ENCODE assay signal across 19 cellular contexts in genomic region chr16:31187808-31188189, GRCh38. TPM values are rescaled to one million over a fixed set of nuclear protein-coding genes. Genes with fewer than 3 reads are reported as not detected.
DNase-seq lines count a peak whose midpoint lies in the region; ATAC-seq, FAIRE-seq and TF ChIP-seq lines count a peak whose summit lies in the region.
"Had no signal": no experiment of that assay in that cellular context is flagged by ENCODE, and none has a peak within 500 bp of the region (broad histone marks: within the 10 kb centered on the region; RNA-seq: fewer than 3 reads in every experiment).

No MANE protein-coding gene starts in this region.

- in situ Hi-C loops in GM12878 (cut with MboI), result no loop called here

- no peak overlapping the region for H3K9ac ChIP-seq in GM12878 (ENCODE audit: control insufficient read depth, insufficient read depth, low read length)

- H3K36me3 ChIP-seq in GM12878 (ENCODE audit: control insufficient read depth in 2 of 2, insufficient read depth in 2 of 2, low read length in 1 of 2), result peaks cover 42 to 75% of the 10 kb centered on the region in 2 experiments
- H3K36me3 ChIP-seq: uterus had no signal

- TF ChIP-seq RAD21 in GM12878 (IDR thresholded peaks at IDR 0.05; ENCODE audit: insufficient read depth, low read depth, low read length), result no peak

- TF ChIP-seq POLR2A in GM12878 (IDR thresholded peaks at IDR 0.05; ENCODE audit: low read depth, low read length), result peak; percentile 22; the same call in 1 of the 2 replicates

- peaks cover 59% of the 10 kb centered on the region for H3K79me2 ChIP-seq in GM12878 (ENCODE audit: control insufficient read depth, insufficient read depth, low read length)

- H3K4me3 ChIP-seq in GM12878, result no peak overlapping the region
- H3K4me3 ChIP-seq: adrenal gland, stomach, uterus had no signal

- no peaks in the 10 kb centered on the region for H3K27me3 ChIP-seq in GM12878 (replicated peaks in 1 of 2; ENCODE audit: control insufficient read depth in 2 of 2, insufficient read depth in 2 of 2, low read length in 1 of 2)
- H3K27me3 ChIP-seq: adrenal gland, stomach, uterus had no signal

- TF ChIP-seq CTCF in GM12878 (IDR thresholded peaks at IDR 0.05 in 2 of 3, conservative IDR thresholded peaks at IDR 0.05 in 1 of 3; ENCODE audit: control insufficient read depth in 2 of 3, extremely low read depth in 1 of 3, insufficient read depth in 1 of 3, low read depth in 3 of 3, low read length in 3 of 3), result no peak

- peaks cover 4% of the 10 kb centered on the region for H3K4me1 ChIP-seq in GM12878 (ENCODE audit: control insufficient read depth, insufficient read depth, low read length)

- no peak overlapping the region for H3K27ac ChIP-seq in GM12878 (ENCODE audit: control insufficient read depth, insufficient read depth)
- H3K27ac ChIP-seq: adrenal gland, stomach, uterus had no signal

- peaks cover 11% of the 10 kb centered on the region for H4K20me1 ChIP-seq in GM12878 (ENCODE audit: control insufficient read depth, insufficient read depth)

- no peaks in the 10 kb centered on the region for H3K9me3 ChIP-seq in GM12878 (replicated peaks; ENCODE audit: control insufficient read depth, insufficient read depth, low read length)
- H3K9me3 ChIP-seq: adrenal gland, stomach, uterus had no signal

- POLR2A ChIA-PET in GM12878 (lab: Charles Lee), result no interaction called here

- no peak overlapping the region for H2AFZ ChIP-seq in GM12878 (ENCODE audit: control insufficient read depth, low read depth, low read length)

- no peak overlapping the region for H3K4me3 Mint-ChIP-seq in activated T-cell treated with anti-CD3 and anti-CD28 coated beads, Interleukin-2, amount 50 U/mL, for 72 hours
- H3K4me3 Mint-ChIP-seq in stimulated activated effector memory CD8-positive, alpha-beta T cell treated with anti-CD3 and anti-CD28 coated beads, Interleukin-12 subunit alpha, Interleukin-12 subunit beta, amount 100 ng/mL, for 72 hours, result no peak overlapping the region

- RAD21 ChIA-PET in GM12878 (lab: Charles Lee; ENCODE audit: unreplicated experiment), result no interaction called here

- peak overlapping the region; percentile 89 for H3K27ac Mint-ChIP-seq in activated T-cell treated with anti-CD3 and anti-CD28 coated beads, Interleukin-2, amount 50 U/mL, for 72 hours
- peak overlapping the region; percentile 100 for H3K27ac Mint-ChIP-seq in stimulated activated effector memory CD8-positive, alpha-beta T cell treated with anti-CD3 and anti-CD28 coated beads, Interleukin-12 subunit alpha, Interleukin-12 subunit beta, amount 100 ng/mL, for 72 hours

- no peaks in the 10 kb centered on the region for H3K27me3 Mint-ChIP-seq in activated T-cell treated with anti-CD3 and anti-CD28 coated beads, Interleukin-2, amount 50 U/mL, for 72 hours (ENCODE audit: low read depth)

- ATAC-seq in activated T-cell treated with anti-CD3 and anti-CD28 coated beads, Interleukin-2, amount 50 U/mL, for 72 hours (replicated peaks in 1 of 2), result no peak
- ATAC-seq in GM12878 (peak; percentile 7; the same call in 2 of the 3 replicates), HG02571 (IDR thresholded peaks at IDR 0.05; ENCODE audit: unreplicated experiment) (no peak)
- ATAC-seq in stimulated activated effector memory CD8-positive, alpha-beta T cell treated with anti-CD3 and anti-CD28 coated beads, Interleukin-12 subunit alpha, Interleukin-12 subunit beta, amount 100 ng/mL, for 72 hours, result no peak

- SMC1A ChIA-PET in GM12878 (lab: Charles Lee; ENCODE audit: uncharacterized antibody, unreplicated experiment), result interaction anchor here (0.5 to 1.3 kb wide), 3 partner anchors 14 to 258 kb away, joined by 3 to 4 read pairs (median 3); no protein-coding TSS in a partner anchor

- TF ChIP-seq EP300 in GM12878 (IDR thresholded peaks at IDR 0.05; ENCODE audit: borderline replicate concordance in 1 of 2, control insufficient read depth in 1 of 2, low read depth in 2 of 2, low read length in 2 of 2), result no peak

- peaks cover 96% of the 10 kb centered on the region for H3K4me1 Mint-ChIP-seq in activated T-cell treated with anti-CD3 and anti-CD28 coated beads, Interleukin-2, amount 50 U/mL, for 72 hours (ENCODE audit: low read depth)
- H3K4me1 Mint-ChIP-seq in stimulated activated effector memory CD8-positive, alpha-beta T cell treated with anti-CD3 and anti-CD28 coated beads, Interleukin-12 subunit alpha, Interleukin-12 subunit beta, amount 100 ng/mL, for 72 hours, result peaks cover 93% of the 10 kb centered on the region

- BruUV-seq in GM12878 (replicated peaks; lab: Mats Ljungman, UMichigan), result no TSS peak

- no peak overlapping the region for H3K4me2 ChIP-seq in GM12878 (ENCODE audit: control insufficient read depth, insufficient read depth)

- intact Hi-C loops in GM12878 (cut with micrococcal nuclease; ENCODE audit: unreplicated experiment), result loop anchor here (10.0 kb wide), 1 partner anchor 687 kb away; the partner anchor contains the start of gene ZNF267

- no peaks in the 10 kb centered on the region for H3K9me3 Mint-ChIP-seq in activated T-cell treated with anti-CD3 and anti-CD28 coated beads, Interleukin-2, amount 50 U/mL, for 72 hours
- H3K9me3 Mint-ChIP-seq in stimulated activated effector memory CD8-positive, alpha-beta T cell treated with anti-CD3 and anti-CD28 coated beads, Interleukin-12 subunit alpha, Interleukin-12 subunit beta, amount 100 ng/mL, for 72 hours, result no peaks in the 10 kb centered on the region

- no peak for FAIRE-seq in GM12878 (lab: Jason Lieb, UNC)

- CTCF ChIA-PET in GM12878 (lab: Yijun Ruan, JAX), result interaction anchor here (0.7 to 0.9 kb wide), 3 partner anchors 9 to 13 kb away, joined by 3 to 5 read pairs (median 3); no protein-coding TSS in a partner anchor

- peaks cover 55 to 97% of the 10 kb centered on the region in 2 donors for H3K36me3 Mint-ChIP-seq in activated T-cell treated with anti-CD3 and anti-CD28 coated beads, Interleukin-2, amount 50 U/mL, for 72 hours (ENCODE audit: insufficient read depth in 2 of 2)
- peaks cover 100% of the 10 kb centered on the region for H3K36me3 Mint-ChIP-seq in stimulated activated effector memory CD8-positive, alpha-beta T cell treated with anti-CD3 and anti-CD28 coated beads, Interleukin-12 subunit alpha, Interleukin-12 subunit beta, amount 100 ng/mL, for 72 hours

- WGBS in GM12878 (ENCODE audit: insufficient coverage, insufficient replicate concordance, low lambda C conversion rate, missing lambda C conversion rate), result 95% methylated on average over 8 of the region's 8 CpGs

- DNase-seq in activated T-cell treated with anti-CD3 and anti-CD28 coated beads, Interleukin-2, amount 50 U/mL, for 72 hours, result no peak
- no peak for DNase-seq in activated T-cell treated with anti-CD3 and anti-CD28 coated beads for 4 hours
- no peak for DNase-seq in GM12878 (ENCODE audit: low read depth, low spot score)
- DNase-seq in stimulated activated effector memory CD8-positive, alpha-beta T cell treated with anti-CD3 and anti-CD28 coated beads, Interleukin-12 subunit alpha, Interleukin-12 subunit beta, amount 100 ng/mL, for 72 hours (ENCODE audit: low spot score in 2 of 2), result no peak
- DNase-seq in DMS 273 treated with DMSO at 0.1 percent for 48 hours (lab: John Stamatoyannopoulos, UW), result no peak
- DNase-seq: adrenal gland, EL, islet precursor cell, KG1, NCI-H1417, SIG-M5, stomach, uterus had no signal

RNA-seq across cellular contexts. Expression of gene FUS, which starts 7.9 kb away (rescaled TPM):
- total RNA-seq in activated T-cell treated with anti-CD3 and anti-CD28 coated beads, Interleukin-2, amount 50 U/mL, for 72 hours, result 100 to 1,000 TPM; 411 to 528 TPM
- total RNA-seq in GM12878 (2013; cell fraction: nucleolus; rRNA removed), result 304 and 315 TPM in 2 replicates
- 40.1 and 47.3 TPM in 2 replicates for total RNA-seq in GM12878 (2014; rRNA removed)
- total RNA-seq in GM12878 (2014; rRNA removed; fragmentation: Illumina TruSeq; extraction: Trizol), result 69.6 and 69.8 TPM in 2 replicates
- 509 and 521 TPM in 2 replicates for total RNA-seq in GM12878 (2021)
- 475 TPM for polyA plus RNA-seq in GM12878 (2011; ENCODE audit: low read depth)
- 243 and 327 TPM in 2 replicates for polyA plus RNA-seq in GM12878 (2011; rRNA removed)
- polyA plus RNA-seq in GM12878 (2011; cell fraction: cytosol; rRNA removed), result 186 and 237 TPM in 2 replicates
- polyA plus RNA-seq in GM12878 (2011; cell fraction: nucleus; rRNA removed), result 505 and 935 TPM in 2 replicates
- polyA plus RNA-seq in GM12878 (2012), result 371 and 917 TPM in 2 replicates
- polyA plus RNA-seq in GM12878 (2014; fragmentation: Illumina TruSeq; extraction: Trizol), result 366 and 389 TPM in 2 replicates
- polyA plus RNA-seq in GM12878 (2014; fragmentation: Nextera tagmentation; extraction: Ambion mirVana), result 100 to 1,000 TPM in 1 of 2 experiments, 10 to 100 TPM in 1; 46.8 to 131 TPM
- 480 and 547 TPM in 2 replicates for polyA plus RNA-seq in GM12878 (2014; rRNA removed)
- polyA plus RNA-seq in GM12878 (2016; fragmentation: Nextera tagmentation; extraction: Ambion mirVana), result 100 to 1,000 TPM; 366 to 437 TPM
- polyA minus RNA-seq in GM12878 (2011; rRNA and poly(A)+ RNA removed), result 116 and 126 TPM in 2 replicates
- 108 and 169 TPM in 2 replicates for polyA minus RNA-seq in GM12878 (2011; cell fraction: cytosol; rRNA and poly(A)+ RNA removed)
- polyA minus RNA-seq in GM12878 (2011; cell fraction: nucleus; rRNA and poly(A)+ RNA removed), result 148 and 252 TPM in 2 replicates

RNA-seq across cellular contexts. Expression of gene PYCARD, which starts 14.8 kb away (rescaled TPM):
- total RNA-seq in activated T-cell treated with anti-CD3 and anti-CD28 coated beads, Interleukin-2, amount 50 U/mL, for 72 hours, result 10 to 100 TPM in 1 of 2 donors, 1 to 10 TPM in 1; 7.4 to 13.6 TPM
- 3.2 and 5.1 TPM in 2 replicates for total RNA-seq in GM12878 (2013; cell fraction: nucleolus; rRNA removed)
- total RNA-seq in GM12878 (2014; rRNA removed), result 65.7 and 81.4 TPM in 2 replicates
- total RNA-seq in GM12878 (2014; rRNA removed; fragmentation: Illumina TruSeq; extraction: Trizol), result 32.0 and 32.2 TPM in 2 replicates
- total RNA-seq in GM12878 (2021), result 59.5 and 65.7 TPM in 2 replicates
- 10.6 TPM for polyA plus RNA-seq in GM12878 (2011; ENCODE audit: low read depth)
- polyA plus RNA-seq in GM12878 (2011; rRNA removed), result 11.9 and 26.9 TPM in 2 replicates
- polyA plus RNA-seq in GM12878 (2011; cell fraction: cytosol; rRNA removed), result 41.7 and 76.2 TPM in 2 replicates
- polyA plus RNA-seq in GM12878 (2011; cell fraction: nucleus; rRNA removed), result 43.4 and 46.9 TPM in 2 replicates
- polyA plus RNA-seq in GM12878 (2012), result 34.9 and 40.3 TPM in 2 replicates
- 2.0 and 18.3 TPM in 2 replicates for polyA plus RNA-seq in GM12878 (2014; fragmentation: Illumina TruSeq; extraction: Trizol)
- polyA plus RNA-seq in GM12878 (2014; fragmentation: Nextera tagmentation; extraction: Ambion mirVana), result 10 to 100 TPM in 1 of 2 experiments, 1 to 10 TPM in 1; 5.1 to 14.9 TPM
- 94.1 and 106 TPM in 2 replicates for polyA plus RNA-seq in GM12878 (2014; rRNA removed)
- 10 to 100 TPM; 61.5 to 70.9 TPM for polyA plus RNA-seq in GM12878 (2016; fragmentation: Nextera tagmentation; extraction: Ambion mirVana)
- polyA minus RNA-seq in GM12878 (2011; rRNA and poly(A)+ RNA removed), result 8.2 and 21.7 TPM in 2 replicates
- 13.0 and 15.6 TPM in 2 replicates for polyA minus RNA-seq in GM12878 (2011; cell fraction: cytosol; rRNA and poly(A)+ RNA removed)
- polyA minus RNA-seq in GM12878 (2011; cell fraction: nucleus; rRNA and poly(A)+ RNA removed), result 5.7 and 7.5 TPM in 2 replicates

RNA-seq across cellular contexts. Expression of gene TRIM72, which starts 26.1 kb away (rescaled TPM):
- under 1 TPM in 1 of 2 donors, not detected in 1; 0.05 TPM for total RNA-seq in activated T-cell treated with anti-CD3 and anti-CD28 coated beads, Interleukin-2, amount 50 U/mL, for 72 hours
- 0.08 TPM in 1 of 2 replicates, not detected in the other for total RNA-seq in GM12878 (2013; cell fraction: nucleolus; rRNA removed)
- total RNA-seq in GM12878 (2014; rRNA removed) (0.33 and 0.56 TPM in 2 replicates), GM12878 (2014; rRNA removed; fragmentation: Illumina TruSeq; extraction: Trizol) (0.13 and 0.14 TPM in 2 replicates), GM12878 (2021) (1.0 and 1.2 TPM in 2 replicates)
- polyA plus RNA-seq in GM12878 (2011; ENCODE audit: low read depth), result not detected
- polyA plus RNA-seq in GM12878 (2011; rRNA removed) (not detected in 2 replicates), GM12878 (2014; fragmentation: Illumina TruSeq; extraction: Trizol) (0.10 TPM in 1 of 2 replicates, not detected in the other), GM12878 (2014; fragmentation: Nextera tagmentation; extraction: Ambion mirVana) (under 1 TPM; 0.03 to 0.26 TPM), GM12878 (2014; rRNA removed) (0.29 and 0.36 TPM in 2 replicates), GM12878 (2016; fragmentation: Nextera tagmentation; extraction: Ambion mirVana) (under 1 TPM; 0.19 to 0.23 TPM)
- polyA plus RNA-seq in GM12878 (2011; cell fraction: cytosol; rRNA removed), result 0.01 and 0.02 TPM in 2 replicates
- polyA plus RNA-seq in GM12878 (2011; cell fraction: nucleus; rRNA removed), result 0.01 TPM in 1 of 2 replicates, not detected in the other
- polyA plus RNA-seq in GM12878 (2012), result 0.08 and 0.15 TPM in 2 replicates
- not detected in 2 replicates for polyA minus RNA-seq in GM12878 (2011; rRNA and poly(A)+ RNA removed)
- not detected in 2 replicates for polyA minus RNA-seq in GM12878 (2011; cell fraction: cytosol; rRNA and poly(A)+ RNA removed)
- not detected in 2 replicates for polyA minus RNA-seq in GM12878 (2011; cell fraction: nucleus; rRNA and poly(A)+ RNA removed)
- total RNA-seq: epithelial cell of proximal tubule had no signal

RNA-seq across cellular contexts. Expression of gene PYDC1, which starts 29.1 kb away (rescaled TPM):
- not detected for total RNA-seq in activated T-cell treated with anti-CD3 and anti-CD28 coated beads, Interleukin-2, amount 50 U/mL, for 72 hours
- total RNA-seq in GM12878 (2013; cell fraction: nucleolus; rRNA removed), result not detected in 2 replicates
- total RNA-seq in GM12878 (2014; rRNA removed), result not detected in 2 replicates
- total RNA-seq in GM12878 (2014; rRNA removed; fragmentation: Illumina TruSeq; extraction: Trizol), result not detected in 2 replicates
- total RNA-seq in GM12878 (2021), result not detected in 2 replicates
- not detected for polyA plus RNA-seq in GM12878 (2011; ENCODE audit: low read depth)
- polyA plus RNA-seq in GM12878 (2011; rRNA removed), result not detected in 2 replicates
- polyA plus RNA-seq in GM12878 (2011; cell fraction: cytosol; rRNA removed), result not detected in 2 replicates
- not detected in 2 replicates for polyA plus RNA-seq in GM12878 (2011; cell fraction: nucleus; rRNA removed)
- not detected in 2 replicates for polyA plus RNA-seq in GM12878 (2012)
- polyA plus RNA-seq in GM12878 (2014; fragmentation: Illumina TruSeq; extraction: Trizol), result not detected in 2 replicates
- polyA plus RNA-seq in GM12878 (2014; fragmentation: Nextera tagmentation; extraction: Ambion mirVana), result not detected
- polyA plus RNA-seq in GM12878 (2014; rRNA removed), result not detected in 2 replicates
- not detected for polyA plus RNA-seq in GM12878 (2016; fragmentation: Nextera tagmentation; extraction: Ambion mirVana)
- polyA minus RNA-seq in GM12878 (2011; rRNA and poly(A)+ RNA removed), result not detected in 2 replicates
- not detected in 2 replicates for polyA minus RNA-seq in GM12878 (2011; cell fraction: cytosol; rRNA and poly(A)+ RNA removed)
- polyA minus RNA-seq in GM12878 (2011; cell fraction: nucleus; rRNA and poly(A)+ RNA removed), result not detected in 2 replicates
- total RNA-seq: A673, adrenal gland, epithelial cell of proximal tubule, mesenteric fat pad, omental fat pad, skeletal muscle tissue, stomach, uterus had no signal
- polyA plus RNA-seq: adrenal gland, stomach had no signal

RNA-seq across cellular contexts. Expression of gene PRSS36, which starts 37.9 kb away (rescaled TPM):
- total RNA-seq in activated T-cell treated with anti-CD3 and anti-CD28 coated beads, Interleukin-2, amount 50 U/mL, for 72 hours, result under 1 TPM; 0.19 TPM
- total RNA-seq in GM12878 (2013; cell fraction: nucleolus; rRNA removed), result not detected in 2 replicates
- 0.11 and 0.44 TPM in 2 replicates for total RNA-seq in GM12878 (2014; rRNA removed)
- total RNA-seq in GM12878 (2014; rRNA removed; fragmentation: Illumina TruSeq; extraction: Trizol), result 0.13 TPM in 1 of 2 replicates, not detected in the other
- total RNA-seq in GM12878 (2021), result 0.46 TPM in 1 of 2 replicates, not detected in the other
- polyA plus RNA-seq in GM12878 (2011; ENCODE audit: low read depth), result not detected
- 0.11 and 0.17 TPM in 2 replicates for polyA plus RNA-seq in GM12878 (2011; rRNA removed)
- 0.24 and 0.25 TPM in 2 replicates for polyA plus RNA-seq in GM12878 (2011; cell fraction: cytosol; rRNA removed)
- 0.15 and 0.72 TPM in 2 replicates for polyA plus RNA-seq in GM12878 (2011; cell fraction: nucleus; rRNA removed)
- 0.20 and 0.21 TPM in 2 replicates for polyA plus RNA-seq in GM12878 (2012)
- not detected in 2 replicates for polyA plus RNA-seq in GM12878 (2014; fragmentation: Illumina TruSeq; extraction: Trizol)
- polyA plus RNA-seq in GM12878 (2014; fragmentation: Nextera tagmentation; extraction: Ambion mirVana), result not detected
- polyA plus RNA-seq in GM12878 (2014; rRNA removed), result 0.20 and 0.47 TPM in 2 replicates
- polyA plus RNA-seq in GM12878 (2016; fragmentation: Nextera tagmentation; extraction: Ambion mirVana), result 1 to 10 TPM in 1 of 2 experiments, under 1 TPM in 1; 0.17 to 1.1 TPM
- 0.52 TPM in 1 of 2 replicates, not detected in the other for polyA minus RNA-seq in GM12878 (2011; rRNA and poly(A)+ RNA removed)
- polyA minus RNA-seq in GM12878 (2011; cell fraction: cytosol; rRNA and poly(A)+ RNA removed), result 2.0 TPM in 1 of 2 replicates, not detected in the other
- 1.2 TPM in 1 of 2 replicates, not detected in the other for polyA minus RNA-seq in GM12878 (2011; cell fraction: nucleus; rRNA and poly(A)+ RNA removed)
